ENCODE assay signal across 9 cellular contexts in genomic region chr2:110677080-110677479, GRCh38. TPM values are rescaled to one million over a fixed set of nuclear protein-coding genes. Genes with fewer than 3 reads are reported as not detected.
DNase-seq lines count a peak whose midpoint lies in the region; ATAC-seq and TF ChIP-seq lines count a peak whose summit lies in the region.
"Had no signal": no experiment of that assay in that cellular context is flagged by ENCODE, and none has a peak within 500 bp of the region (broad histone marks: within the 10 kb centered on the region; RNA-seq: fewer than 3 reads in every experiment).

No MANE protein-coding gene starts in this region.

- peaks cover 20% of the 10 kb centered on the region for H3K36me3 Mint-ChIP-seq in activated naive CD8-positive, alpha-beta T cell treated with anti-CD3 and anti-CD28 coated beads, Interleukin-2, amount 10 ng/mL, durations not matched to agents 7 days and 5 days

- ATAC-seq in activated naive CD8-positive, alpha-beta T cell treated with anti-CD3 and anti-CD28 coated beads, Interleukin-2, amount 10 ng/mL, durations not matched to agents 7 days and 5 days (ENCODE audit: low read depth), result no peak
- ATAC-seq in GM21381 (IDR thresholded peaks at IDR 0.05; ENCODE audit: unreplicated experiment), result no peak

- H3K36me3 ChIP-seq in BE2C (no peaks in the 10 kb centered on the region), HUES64 (ENCODE audit: insufficient read depth, low read length) (peaks cover 40% of the 10 kb centered on the region), mesodermal cell (ENCODE audit: control insufficient read depth, insufficient read depth, low read length) (peaks cover 27% of the 10 kb centered on the region)

- H3K4me1 Mint-ChIP-seq in activated naive CD8-positive, alpha-beta T cell treated with anti-CD3 and anti-CD28 coated beads, Interleukin-2, amount 10 ng/mL, durations not matched to agents 7 days and 5 days, result peaks cover 32% of the 10 kb centered on the region

- H3K27ac ChIP-seq in HUES64 (ENCODE audit: low read depth, low read length) (peak overlapping the region; percentile 87), mesodermal cell (ENCODE audit: low read depth, low read length, severe bottlenecking) (no peak overlapping the region), dorsolateral prefrontal cortex (no peak overlapping the region)

- H3K9me3 Mint-ChIP-seq in activated naive CD8-positive, alpha-beta T cell treated with anti-CD3 and anti-CD28 coated beads, Interleukin-2, amount 10 ng/mL, durations not matched to agents 7 days and 5 days, result no peaks in the 10 kb centered on the region

- H3K9me3 ChIP-seq in BE2C (no peaks in the 10 kb centered on the region), HUES64 (ENCODE audit: insufficient read depth, low read depth, low read length) (no peaks in the 10 kb centered on the region), mesodermal cell (ENCODE audit: control insufficient read depth, low read length) (no peaks in the 10 kb centered on the region)

- H3K4me1 ChIP-seq in BE2C, result no peaks in the 10 kb centered on the region
- H3K4me1 ChIP-seq in HUES64 (ENCODE audit: insufficient read depth, low read length), result peaks cover 27% of the 10 kb centered on the region
- H3K4me1 ChIP-seq in mesodermal cell (ENCODE audit: control insufficient read depth, insufficient read depth, low read length, poor library complexity, severe bottlenecking), result peaks cover 16% of the 10 kb centered on the region

- H3K27me3 ChIP-seq in BE2C (no peaks in the 10 kb centered on the region), HUES64 (ENCODE audit: insufficient read depth, low read length) (no peaks in the 10 kb centered on the region), dorsolateral prefrontal cortex (peaks cover 0 to 4% (median 0%) of the 10 kb centered on the region in 45 donors)

- 8% methylated on average over 4 of the region's 5 CpGs for WGBS in HUES64
- WGBS in mesodermal cell (ENCODE audit: insufficient coverage in 2 of 2), 2 experiments, result 12 to 20% methylated on average over 1 to 3 of the region's 5 CpGs

- TF ChIP-seq CTCF in BE2C (IDR thresholded peaks at IDR 0.05; ENCODE audit: low read depth, low read length), result no peak
- TF ChIP-seq CTCF in dorsolateral prefrontal cortex (IDR thresholded peaks at IDR 0.05 in 54 of 56, conservative IDR thresholded peaks at IDR 0.05 in 2 of 56; ENCODE audit: low read depth in 1 of 56, partially characterized antibody in 56 of 56), result no peak

- H3K9ac ChIP-seq in HUES64 (ENCODE audit: low read depth, low read length), result peak overlapping the region; percentile 81

- POLR2A ChIA-PET in activated naive CD8-positive, alpha-beta T cell treated with anti-CD3 and anti-CD28 coated beads, Interleukin-2, amount 10 ng/mL, durations not matched to agents 7 days and 5 days (lab: Charles Lee), result interaction anchor here (1.7 to 1.9 kb wide), 2 partner anchors 26 to 71 kb away, joined by 10 to 13 read pairs; no protein-coding TSS in a partner anchor

- DNase-seq in BE2C (no peak), medulla oblongata (ENCODE audit: extremely low spot score) (no peak), hypothalamus (lab: John Stamatoyannopoulos, UW) (no peak), dorsolateral prefrontal cortex (no peak)
- no peak for DNase-seq in activated naive CD8-positive, alpha-beta T cell treated with anti-CD3 and anti-CD28 coated beads, Interleukin-2, amount 10 ng/mL, durations not matched to agents 7 days and 5 days
- DNase-seq: stimulated activated CD4-positive, alpha-beta T cell treated with anti-CD3 and anti-CD28 coated beads, Interleukin-4, amount 100 ng/mL, for 24 hours had no signal

- H3K4me3 Mint-ChIP-seq in activated naive CD8-positive, alpha-beta T cell treated with anti-CD3 and anti-CD28 coated beads, Interleukin-2, amount 10 ng/mL, durations not matched to agents 7 days and 5 days, result peak overlapping the region; percentile 100

- H3K4me3 ChIP-seq in BE2C (ENCODE audit: low read depth, low read length) (peak overlapping the region; percentile 83), HUES64 (ENCODE audit: low read length) (peak overlapping the region; percentile 85), mesodermal cell (ENCODE audit: extremely low read depth, insufficient read depth, low read length, poor library complexity, severe bottlenecking) (peak overlapping the region; percentile 88), dorsolateral prefrontal cortex (peak overlapping the region in 25 of 59 donors; percentile 60 to 91 (median 81))

- intact Hi-C loops in dorsolateral prefrontal cortex (cut with DNase I), result no loop called here

- peaks cover 7% of the 10 kb centered on the region for H3K27me3 Mint-ChIP-seq in activated naive CD8-positive, alpha-beta T cell treated with anti-CD3 and anti-CD28 coated beads, Interleukin-2, amount 10 ng/mL, durations not matched to agents 7 days and 5 days

- peak overlapping the region; percentile 100 for H3K27ac Mint-ChIP-seq in activated naive CD8-positive, alpha-beta T cell treated with anti-CD3 and anti-CD28 coated beads, Interleukin-2, amount 10 ng/mL, durations not matched to agents 7 days and 5 days

RNA-seq across cellular contexts. Expression of gene BUB1, which starts 0.8 kb away (rescaled TPM):
- polyA plus RNA-seq in BE2C (2012; ENCODE audit: insufficient read depth, insufficient read length, low read depth), result 1.2 TPM
- polyA plus RNA-seq in HUES64 (2013, experiment 1 of 2), result 93.6 TPM
- polyA plus RNA-seq in HUES64 (2013, experiment 2 of 2), result 107 TPM
- 10 to 100 TPM; 89.3 to 91.9 TPM for total RNA-seq in activated naive CD8-positive, alpha-beta T cell treated with anti-CD3 and anti-CD28 coated beads, Interleukin-2, amount 10 ng/mL, durations not matched to agents 7 days and 5 days
- polyA plus RNA-seq in mesodermal cell (2013, experiment 1 of 2), result 69.7 TPM
- 83.9 TPM for polyA plus RNA-seq in mesodermal cell (2013, experiment 2 of 2)
- total RNA-seq in dorsolateral prefrontal cortex, result 1 to 10 TPM in 37 of 120 experiments, under 1 TPM in 71, not detected in 12; 0.15 to 3.0 (median 0.78) TPM

RNA-seq across cellular contexts. Expression of gene ACOXL, which starts 55.3 kb away (rescaled TPM):
- polyA plus RNA-seq in BE2C (2012; ENCODE audit: insufficient read depth, insufficient read length, low read depth), result 0.82 TPM
- polyA plus RNA-seq in HUES64 (2013, experiment 1 of 2), result 6.5 TPM
- 3.9 TPM for polyA plus RNA-seq in HUES64 (2013, experiment 2 of 2)
- not detected for total RNA-seq in activated naive CD8-positive, alpha-beta T cell treated with anti-CD3 and anti-CD28 coated beads, Interleukin-2, amount 10 ng/mL, durations not matched to agents 7 days and 5 days
- not detected for polyA plus RNA-seq in mesodermal cell (2013, experiment 1 of 2)
- not detected for polyA plus RNA-seq in mesodermal cell (2013, experiment 2 of 2)
- under 1 TPM in 1 of 120 experiments, not detected in 119; 0.22 TPM for total RNA-seq in dorsolateral prefrontal cortex

Comparison
In these comparisons a context has a peak if more than half of its experiments do, and no peak if none do; other contexts are left out.
1. RNA of gene BUB1, which starts 0.8 kb away (total RNA-seq): 89.3 to 91.9 TPM in activated naive CD8-positive, alpha-beta T cell treated with anti-CD3 and anti-CD28 coated beads, Interleukin-2, amount 10 ng/mL, durations not matched to agents 7 days and 5 days; 0.15 to 3.0 TPM in dorsolateral prefrontal cortex; every median in the first group is over 10 times any median in the second.